ENCODE assay signal across 8 cellular contexts in the genomic region with DNA sequence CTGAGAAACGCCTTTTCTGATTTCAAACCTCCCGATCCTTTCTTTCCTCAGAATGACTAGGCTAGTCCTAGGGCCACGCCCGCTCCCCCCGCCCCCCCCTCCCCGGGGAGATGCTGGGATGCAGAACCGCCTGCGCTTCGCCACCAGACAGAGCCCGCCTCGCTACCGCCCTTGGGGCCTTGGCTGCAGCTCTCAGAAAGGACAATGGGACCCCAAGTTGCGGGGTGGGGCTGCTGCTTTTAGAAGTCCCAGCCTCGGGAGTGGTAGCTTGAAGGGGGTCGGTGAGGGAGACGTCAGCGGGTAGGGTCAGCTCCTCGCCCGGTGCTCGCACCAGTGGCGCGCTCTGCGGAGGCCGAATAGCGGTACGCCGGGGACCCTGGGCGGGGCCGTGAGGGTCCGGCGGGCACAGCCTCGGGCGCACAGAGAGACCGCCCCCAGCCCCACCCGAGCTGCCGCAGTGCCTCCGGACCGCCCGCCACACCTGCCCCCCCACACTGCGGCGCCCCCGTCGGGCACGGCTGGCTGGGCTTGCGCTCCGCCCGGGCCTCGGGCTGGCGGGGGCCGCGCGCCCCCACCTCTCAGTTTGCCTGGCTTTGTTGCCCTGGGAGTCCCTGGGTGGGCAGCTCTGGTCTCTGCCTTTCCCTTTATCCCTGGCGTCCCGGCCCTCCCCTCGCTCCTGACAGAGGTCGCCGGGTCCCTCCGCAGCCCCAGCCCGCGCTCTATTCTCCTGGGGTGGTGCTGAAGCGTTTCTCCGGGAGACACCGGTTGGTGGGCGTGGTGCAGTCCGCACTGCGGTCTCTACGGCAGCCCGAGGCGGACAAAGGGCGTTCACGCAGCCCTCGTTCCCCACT. TPM values are rescaled to one million over a fixed set of nuclear protein-coding genes. Genes with fewer than 3 reads are reported as not detected.
DNase-seq lines count a peak whose midpoint lies in the region; ATAC-seq and TF ChIP-seq lines count a peak whose summit lies in the region.

No MANE protein-coding gene starts in this region.

- H3K4me2 ChIP-seq in HCT116 (ENCODE audit: low read length): peak overlapping the region; percentile 76

- H3K36me3 ChIP-seq in HCT116 (ENCODE audit: control insufficient read depth in 1 of 2, insufficient read depth in 2 of 2, low read length in 2 of 2): no peaks in the 10 kb centered on the region; a peak in 1 of 4 replicates
- H3K36me3 ChIP-seq in NT2/D1 (ENCODE audit: insufficient read depth, insufficient read length, low read length): peaks cover 29% of the 10 kb centered on the region
- no peaks in the 10 kb centered on the region for H3K36me3 ChIP-seq in skeletal muscle tissue (ENCODE audit: control insufficient read depth in 3 of 3, insufficient read depth in 3 of 3, low read length in 3 of 3)

- POLR2A ChIA-PET in HCT116 (lab: Charles Lee): no interaction called here

- no peak for TF ChIP-seq RAD21 in HCT116 (IDR thresholded peaks at IDR 0.05; ENCODE audit: low read depth)

- intact Hi-C loops in HCT116 (cut with micrococcal nuclease): no loop called here

- peaks cover 0 to 11% of the 10 kb centered on the region in 2 experiments; a peak in 1 of 4 replicates for H3K4me1 ChIP-seq in HCT116 (ENCODE audit: control insufficient read depth in 1 of 2, insufficient read depth in 2 of 2, low read length in 2 of 2)
- H3K4me1 ChIP-seq in NT2/D1 (ENCODE audit: insufficient read depth, insufficient read length): peaks cover 3% of the 10 kb centered on the region
- H3K4me1 ChIP-seq in skeletal muscle tissue (ENCODE audit: control insufficient read depth in 3 of 3, insufficient read depth in 3 of 3, low read length in 3 of 3): peaks cover 0 to 15% (median 11%) of the 10 kb centered on the region in 3 donors

- no peak for TF ChIP-seq POLR2A in HCT116 (IDR thresholded peaks at IDR 0.05; ENCODE audit: borderline replicate concordance, extremely low read depth, insufficient read depth, insufficient read length)

- no peaks in the 10 kb centered on the region for H3K27me3 ChIP-seq in HCT116 (ENCODE audit: insufficient read depth, low read length)
- H3K27me3 ChIP-seq in NT2/D1 (ENCODE audit: insufficient read depth, insufficient read length): no peaks in the 10 kb centered on the region
- peaks cover 4 to 24% (median 16%) of the 10 kb centered on the region in 3 donors for H3K27me3 ChIP-seq in skeletal muscle tissue (ENCODE audit: control insufficient read depth in 3 of 3, insufficient read depth in 3 of 3, low read length in 3 of 3)

- no peak for TF ChIP-seq CTCF in HCT116 (IDR thresholded peaks at IDR 0.05 in 2 of 3, conservative IDR thresholded peaks at IDR 0.05 in 1 of 3; ENCODE audit: borderline replicate concordance in 1 of 3, insufficient read depth in 1 of 3, low read depth in 2 of 3, low read length in 2 of 3)

- H3K79me2 ChIP-seq in HCT116 (ENCODE audit: insufficient read depth, low read length): no peaks in the 10 kb centered on the region

- no peaks in the 10 kb centered on the region for H3K9me3 ChIP-seq in HCT116 (ENCODE audit: control insufficient read depth in 1 of 2, insufficient read depth in 1 of 2, low read depth in 1 of 2, low read length in 2 of 2)
- no peaks in the 10 kb centered on the region for H3K9me3 ChIP-seq in NT2/D1 (ENCODE audit: insufficient read depth, low read length)
- H3K9me3 ChIP-seq in skeletal muscle tissue (ENCODE audit: control insufficient read depth in 3 of 3, low read length in 3 of 3): peaks cover 0 to 4% (median 0%) of the 10 kb centered on the region in 3 donors

- H3K4me3 ChIP-seq in HCT116 (replicated peaks in 1 of 2; ENCODE audit: low read depth in 1 of 2, low read length in 2 of 2): peak overlapping the region; percentile 52 to 58
- H3K4me3 ChIP-seq in NT2/D1 (ENCODE audit: insufficient read length, low read depth): peak overlapping the region; percentile 98
- peak overlapping the region; percentile 74 to 76 (median 76) for H3K4me3 ChIP-seq in skeletal muscle tissue (ENCODE audit: low read length in 3 of 3)

- H2AFZ ChIP-seq in HCT116 (ENCODE audit: low read depth, low read length, poor library complexity, severe bottlenecking): no peak overlapping the region

- H3K27ac ChIP-seq in HCT116 (ENCODE audit: low read depth, low read length) (no peak overlapping the region), skeletal muscle tissue (ENCODE audit: low read depth, low read length) (peak overlapping the region; percentile 65)

- H3K9me2 ChIP-seq in HCT116 (ENCODE audit: insufficient read depth): no peaks in the 10 kb centered on the region

- CTCF ChIA-PET in HCT116 (lab: Charles Lee): no interaction called here

- ATAC-seq in HCT116: no peak; the same call in 1 of the 2 replicates
- no peak for ATAC-seq in HG02970 (IDR thresholded peaks at IDR 0.05; ENCODE audit: low FRiP score, unreplicated experiment)

- H3K9ac ChIP-seq in HCT116 (ENCODE audit: low read length): no peak overlapping the region
- H3K9ac ChIP-seq in NT2/D1 (ENCODE audit: insufficient read length, low read depth): peak overlapping the region; percentile 99
- peak overlapping the region; percentile 66 to 76 (median 76) for H3K9ac ChIP-seq in skeletal muscle tissue (ENCODE audit: low read depth in 1 of 3, low read length in 3 of 3)

- DNase-seq in DMS53 (lab: John Stamatoyannopoulos, UW): peak; percentile 86
- no peak for DNase-seq in HCT116 (ENCODE audit: low read depth, low spot score)
- DNase-seq in NT2/D1 (ENCODE audit: low read depth, low spot score): peak; percentile 49
- DNase-seq in cerebellar cortex (ENCODE audit: low spot score): peak; percentile 58
- peak; percentile 71 for DNase-seq in inferior parietal cortex (ENCODE audit: extremely low spot score)
- DNase-seq in activated CD8-positive, alpha-beta memory T cell treated with anti-CD3 and anti-CD28 coated beads for 24 hours: no peak

- no peaks in the 10 kb centered on the region for H4K20me1 ChIP-seq in HCT116 (ENCODE audit: insufficient read depth)

- BruUV-seq in HCT116 (replicated peaks; lab: Mats Ljungman, UMichigan): no TSS peak

- RAD21 ChIA-PET in HCT116 (lab: Charles Lee; ENCODE audit: low non-redundant PET in 1 of 2, low total read pairs in 2 of 2, uncharacterized antibody in 2 of 2, unreplicated experiment in 2 of 2): no interaction called here

TF ChIP-seq in HCT116, 20 proteins besides CTCF, POLR2A, EP300 and RAD21:
- TF ChIP-seq FOSL1 (IDR thresholded peaks at IDR 0.05; ENCODE audit: low read depth): no peak
- no peak for TF ChIP-seq EZH2phosphoT487 (IDR thresholded peaks at IDR 0.05; ENCODE audit: borderline replicate concordance)
- no peak for TF ChIP-seq JUND (IDR thresholded peaks at IDR 0.05)
- no peak for TF ChIP-seq CBX3 (IDR thresholded peaks at IDR 0.05; ENCODE audit: low read depth)
- TF ChIP-seq, protein P1, sequence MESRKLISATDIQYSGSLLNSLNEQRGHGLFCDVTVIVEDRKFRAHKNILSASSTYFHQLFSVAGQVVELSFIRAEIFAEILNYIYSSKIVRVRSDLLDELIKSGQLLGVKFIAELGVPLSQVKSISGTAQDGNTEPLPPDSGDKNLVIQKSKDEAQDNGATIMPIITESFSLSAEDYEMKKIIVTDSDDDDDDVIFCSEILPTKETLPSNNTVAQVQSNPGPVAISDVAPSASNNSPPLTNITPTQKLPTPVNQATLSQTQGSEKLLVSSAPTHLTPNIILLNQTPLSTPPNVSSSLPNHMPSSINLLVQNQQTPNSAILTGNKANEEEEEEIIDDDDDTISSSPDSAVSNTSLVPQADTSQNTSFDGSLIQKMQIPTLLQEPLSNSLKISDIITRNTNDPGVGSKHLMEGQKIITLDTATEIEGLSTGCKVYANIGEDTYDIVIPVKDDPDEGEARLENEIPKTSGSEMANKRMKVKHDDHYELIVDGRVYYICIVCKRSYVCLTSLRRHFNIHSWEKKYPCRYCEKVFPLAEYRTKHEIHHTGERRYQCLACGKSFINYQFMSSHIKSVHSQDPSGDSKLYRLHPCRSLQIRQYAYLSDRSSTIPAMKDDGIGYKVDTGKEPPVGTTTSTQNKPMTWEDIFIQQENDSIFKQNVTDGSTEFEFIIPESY (IDR thresholded peaks at IDR 0.05; ENCODE audit: extremely low read depth, insufficient replicate concordance, low read length): no peak
- TF ChIP-seq POLR2AphosphoS5 (IDR thresholded peaks at IDR 0.05; ENCODE audit: low read depth, low read length): no peak
- TF ChIP-seq SIN3A (IDR thresholded peaks at IDR 0.05; ENCODE audit: low read depth): no peak
- no peak for TF ChIP-seq SRF (IDR thresholded peaks at IDR 0.05; ENCODE audit: low read depth)
- no peak for TF ChIP-seq ZFX (IDR thresholded peaks at IDR 0.05)
- no peak for TF ChIP-seq EGR1 (IDR thresholded peaks at IDR 0.05; ENCODE audit: low read depth)
- TF ChIP-seq CEBPB (IDR thresholded peaks at IDR 0.05; ENCODE audit: low read depth): no peak
- TF ChIP-seq ZNF274 (IDR thresholded peaks at IDR 0.05; ENCODE audit: low read depth, low read length): no peak
- TF ChIP-seq, protein P2, sequence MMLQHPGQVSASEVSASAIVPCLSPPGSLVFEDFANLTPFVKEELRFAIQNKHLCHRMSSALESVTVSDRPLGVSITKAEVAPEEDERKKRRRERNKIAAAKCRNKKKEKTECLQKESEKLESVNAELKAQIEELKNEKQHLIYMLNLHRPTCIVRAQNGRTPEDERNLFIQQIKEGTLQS (IDR thresholded peaks at IDR 0.05): no peak
- no peak for TF ChIP-seq ELF1 (IDR thresholded peaks at IDR 0.05; ENCODE audit: borderline replicate concordance, low read depth)
- TF ChIP-seq, protein P3, sequence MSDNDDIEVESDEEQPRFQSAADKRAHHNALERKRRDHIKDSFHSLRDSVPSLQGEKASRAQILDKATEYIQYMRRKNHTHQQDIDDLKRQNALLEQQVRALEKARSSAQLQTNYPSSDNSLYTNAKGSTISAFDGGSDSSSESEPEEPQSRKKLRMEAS (IDR thresholded peaks at IDR 0.05): no peak
- TF ChIP-seq TCF7L2 (IDR thresholded peaks at IDR 0.05; ENCODE audit: borderline replicate concordance, extremely low read depth, insufficient read depth, insufficient read length): no peak
- no peak for TF ChIP-seq EZH2 (IDR thresholded peaks at IDR 0.05)
- TF ChIP-seq YY1 (IDR thresholded peaks at IDR 0.05; ENCODE audit: extremely low read depth, insufficient replicate concordance, low read depth, low read length): no peak
TF ChIP-seq in HCT116: peak in this region for 0.

RNA-seq across cellular contexts. Expression of a gene that starts 1.1 kb away (rescaled TPM):
- total RNA-seq in HCT116 (2021; ENCODE audit: unreplicated experiment) (8.9 TPM), skeletal muscle tissue (22.4 TPM)
- 5.7 and 8.1 TPM in 2 replicates for polyA plus RNA-seq in HCT116 (2012)

Comparison
In these comparisons a context has a peak if more than half of its experiments do, and no peak if none do; other contexts are left out.
1. DNase-seq: peak in DMS53 (single experiment), NT2/D1 (single experiment), cerebellar cortex (single experiment) and inferior parietal cortex (single experiment); none in HCT116 (single experiment) and activated CD8-positive, alpha-beta memory T cell treated with anti-CD3 and anti-CD28 coated beads for 24 hours (single experiment).
2. Peak in every context shown above with its lines, with median percentiles within 50 percentile points of each other: H3K4me3 ChIP-seq.